ENCODE assay signal across 8 cellular contexts in the genomic region with DNA sequence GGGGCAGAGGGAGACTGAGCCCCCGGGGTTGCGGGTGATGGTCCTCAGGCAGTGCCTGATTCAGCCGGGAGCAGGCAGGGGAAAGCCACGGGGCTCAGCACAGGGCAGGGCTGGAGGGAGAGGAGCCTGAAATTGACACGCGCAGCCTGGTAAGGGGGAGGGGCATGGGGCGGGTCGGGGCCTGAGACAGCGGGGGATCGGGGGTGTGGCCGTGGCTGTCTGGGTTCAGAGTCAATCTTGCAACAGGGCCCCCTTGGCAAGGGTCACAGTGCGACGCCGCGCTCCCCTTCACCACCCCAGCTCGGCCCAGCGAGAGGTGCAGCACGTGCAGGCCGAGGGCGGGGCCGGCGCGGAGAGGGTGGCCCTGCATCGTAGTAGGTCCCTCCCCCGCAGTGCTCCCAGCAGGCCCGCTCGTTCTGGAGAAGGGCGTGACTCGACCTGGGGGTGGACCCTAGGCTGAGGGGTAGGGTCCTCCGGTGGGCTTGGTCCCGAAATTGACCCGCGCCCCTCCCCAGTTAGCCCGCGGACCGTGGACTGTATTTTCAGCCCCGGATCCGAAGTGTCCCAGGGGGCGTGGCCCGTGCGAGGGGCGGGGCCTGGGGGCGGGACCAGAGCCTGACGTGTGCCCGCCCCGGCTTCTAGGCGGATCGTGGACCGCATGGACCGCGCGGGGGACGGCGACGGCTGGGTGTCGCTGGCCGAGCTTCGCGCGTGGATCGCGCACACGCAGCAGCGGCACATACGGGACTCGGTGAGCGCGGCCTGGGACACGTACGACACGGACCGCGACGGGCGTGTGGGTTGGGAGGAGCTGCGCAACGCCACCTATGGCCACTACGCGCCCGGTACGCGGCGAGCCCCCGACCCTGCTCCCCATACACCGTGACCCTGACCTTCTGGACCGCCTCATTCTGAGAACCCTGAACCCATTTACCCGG. TPM values are rescaled to one million over a fixed set of nuclear protein-coding genes. Genes with fewer than 3 reads are reported as not detected.
A peak's percentile ranks its signal among the peaks of the same experiment; 100 is the strongest.
DNase-seq lines count a peak whose midpoint lies in the region; ATAC-seq, FAIRE-seq and TF ChIP-seq lines count a peak whose summit lies in the region.

No MANE protein-coding gene starts in this region.

- DNase-seq in NCI-H526 (lab: John Stamatoyannopoulos, UW), result peak; percentile 37 to 86
- peak; percentile 98 for DNase-seq in activated CD8-positive, alpha-beta memory T cell treated with anti-CD3 and anti-CD28 coated beads for 24 hours
- peak in 1 of 2 experiments; percentile 96 for DNase-seq in H1 (ENCODE audit: low read depth in 1 of 2, low spot score in 2 of 2)
- peak; percentile 70 for DNase-seq in mucosa of gallbladder (ENCODE audit: low spot score)
- peak; percentile 70 to 75 for DNase-seq in stimulated activated CD8-positive, alpha-beta memory T cell treated with anti-CD3 and anti-CD28 coated beads, Interleukin-7, amount 100 ng/mL, for 1 hour (ENCODE audit: low read depth in 2 of 2)

- no peak overlapping the region for H3K56ac ChIP-seq in H1 (replicated peaks; ENCODE audit: insufficient read length, low read depth, low read length)

- H3K18ac ChIP-seq in H1 (ENCODE audit: extremely low read depth, low read length), result no peak overlapping the region

- no peaks in the 10 kb centered on the region for H3K79me2 ChIP-seq in H1 (ENCODE audit: control insufficient read depth in 1 of 2, insufficient read depth in 2 of 2, low read length in 2 of 2)

- TF ChIP-seq RAD21 in H1 (IDR thresholded peaks at IDR 0.05 in 1 of 2, conservative IDR thresholded peaks at IDR 0.05 in 1 of 2; ENCODE audit: low read depth in 2 of 2, low read length in 2 of 2), result no peak

- H2BK120ac ChIP-seq in H1 (replicated peaks; ENCODE audit: low read depth, low read length), result no peak overlapping the region

- peaks cover 0 to 9% (median 1%) of the 10 kb centered on the region in 4 experiments; a peak in 5 of 7 replicates for H3K4me1 ChIP-seq in H1 (replicated peaks in 1 of 4; ENCODE audit: control insufficient read depth in 3 of 4, insufficient read depth in 4 of 4, low read length in 3 of 4)

- peaks cover 8% of the 10 kb centered on the region; the same call in 1 of the 2 replicates for H3K23me2 ChIP-seq in H1 (ENCODE audit: low read depth, low read length)

- no peak for TF ChIP-seq POLR2A in H1 (IDR thresholded peaks at IDR 0.05; ENCODE audit: control extremely low read depth in 1 of 2, low read depth in 2 of 2, low read length in 2 of 2)

- ATAC-seq in HG02678 (IDR thresholded peaks at IDR 0.05; ENCODE audit: unreplicated experiment) (peak; percentile 74), GM18519 (IDR thresholded peaks at IDR 0.05; ENCODE audit: low FRiP score, unreplicated experiment) (no peak)

- no peak for TF ChIP-seq EP300 in H1 (IDR thresholded peaks at IDR 0.05; ENCODE audit: borderline replicate concordance in 1 of 2, low read depth in 2 of 2, low read length in 2 of 2)

- peaks cover 0 to 10% of the 10 kb centered on the region in 2 experiments for H4K20me1 ChIP-seq in H1 (replicated peaks in 1 of 2; ENCODE audit: control insufficient read depth in 1 of 2, insufficient read depth in 2 of 2, low read length in 2 of 2)

- H3K79me1 ChIP-seq in H1 (ENCODE audit: low read depth, low read length), result no peaks in the 10 kb centered on the region

- no peak overlapping the region for H3K14ac ChIP-seq in H1 (ENCODE audit: insufficient read length)

- CTCF ChIA-PET in H1 (lab: Charles Lee; ENCODE audit: partially characterized antibody), result interaction anchor here (0.5 to 6.6 kb wide), 14 partner anchors 9 to 325 kb away, joined by 3 to 54 read pairs (median 4); partner anchors contain the start of gene PRRG2

- 2% methylated on average over 42 of the region's 87 CpGs; no CpG with 5 or more reads in 1 of the 2 experiments for WGBS in H1 (ENCODE audit: extremely low coverage in 1 of 2, insufficient coverage in 1 of 2, insufficient read length in 1 of 2, insufficient replicate concordance in 2 of 2, low coverage in 1 of 2, low lambda C conversion rate in 2 of 2, missing lambda C conversion rate in 1 of 2), 2 experiments

- peak overlapping the region; percentile 63 to 99 for H3K4me2 ChIP-seq in H1 (ENCODE audit: insufficient read depth in 1 of 2, low read depth in 2 of 2, low read length in 2 of 2)

- H3K9me3 ChIP-seq in H1 (ENCODE audit: insufficient read depth in 2 of 2, low read depth in 1 of 2, low read length in 1 of 2), result no peaks in the 10 kb centered on the region

- H2BK5ac ChIP-seq in H1 (ENCODE audit: low read depth, low read length), result no peak overlapping the region

- H4K8ac ChIP-seq in H1 (ENCODE audit: extremely low read depth, insufficient read depth, low read length), result no peak overlapping the region; the same call in 1 of the 2 replicates

- H3K27ac ChIP-seq in H1 (ENCODE audit: low read depth, low read length), result no peak overlapping the region

- peak overlapping the region; percentile 60 to 81 (median 72) for H3K4me3 ChIP-seq in H1 (ENCODE audit: extremely low read depth in 1 of 4, insufficient read depth in 2 of 4, low read depth in 3 of 4, low read length in 4 of 4)

- H4K91ac ChIP-seq in H1 (replicated peaks; ENCODE audit: insufficient read length, low read length), result no peak overlapping the region

- no peaks in the 10 kb centered on the region; a peak in 1 of 7 replicates for H3K27me3 ChIP-seq in H1 (replicated peaks in 1 of 4; ENCODE audit: control insufficient read depth in 3 of 4, extremely low read depth in 1 of 4, insufficient read depth in 3 of 4, low read length in 3 of 4)

- H2AFZ ChIP-seq in H1 (ENCODE audit: low read length), result no peak overlapping the region; the same call in 1 of the 2 replicates

- FAIRE-seq in H1 (lab: Jason Lieb, UNC), result no peak

- peak; percentile 68 for TF ChIP-seq CTCF in GM12872 (IDR thresholded peaks at IDR 0.05; ENCODE audit: insufficient read depth, low read depth, low read length)
- TF ChIP-seq CTCF in H1 (IDR thresholded peaks at IDR 0.05; ENCODE audit: control extremely low read depth in 1 of 3, insufficient read depth in 1 of 3, low read depth in 1 of 3, low read length in 3 of 3), result peak; percentile 22 to 76 (median 53)

- H2BK20ac ChIP-seq in H1 (ENCODE audit: low read length), result no peak overlapping the region

- no peak overlapping the region for H4K5ac ChIP-seq in H1 (ENCODE audit: insufficient read length, low read depth, low read length)

- no peak overlapping the region for H2BK12ac ChIP-seq in H1 (ENCODE audit: low read depth, low read length)

- H3K9ac ChIP-seq in H1 (replicated peaks in 1 of 4; ENCODE audit: extremely low read depth in 1 of 4, low read depth in 3 of 4, low read length in 3 of 4), result peak overlapping the region in 1 of 4 experiments; percentile 20; a peak in 2 of 7 replicates

- H3K4ac ChIP-seq in H1 (replicated peaks; ENCODE audit: insufficient read length, low read depth, low read length), result no peak overlapping the region

- no peak overlapping the region for H3K23ac ChIP-seq in H1 (ENCODE audit: insufficient read length)

- no peaks in the 10 kb centered on the region for H3K36me3 ChIP-seq in H1 (ENCODE audit: control insufficient read depth in 2 of 4, insufficient read depth in 4 of 4, low read length in 3 of 4)

- H2AK5ac ChIP-seq in H1 (ENCODE audit: low read depth, low read length), result no peak overlapping the region

- 0 out of 2 replicates have a peak overlapping the region, but pooled peaks have one; percentile 75 for H2BK15ac ChIP-seq in H1 (ENCODE audit: low read length)

- POLR2A ChIA-PET in H1 (lab: Charles Lee; ENCODE audit: partially characterized antibody), result interaction anchor here (0.6 to 2.9 kb wide), 15 partner anchors 9 to 47 kb away, joined by 3 to 17 read pairs (median 7); partner anchors contain the start of genes NOSIP, PRRG2, RPL13A and RPS11

RNA-seq across cellular contexts. Expression of gene RCN3, which starts 6.0 kb away (rescaled TPM):
- total RNA-seq in H1 (2021; fragmentation: NEBNext Ultra II Directional; extraction: Animal tissue kit (Norgen Biotek cat#: 25700)), result 18.9 and 19.5 TPM in 2 replicates
- polyA plus RNA-seq in H1 (2011; rRNA removed), result 5.8 and 9.4 TPM in 2 replicates
- polyA plus RNA-seq in H1 (2011; cell fraction: cytosol; rRNA removed), result 4.5 TPM
- polyA plus RNA-seq in H1 (2011; cell fraction: nucleus; rRNA removed), result 12.0 TPM
- 7.5 to 13.8 TPM (median 11.7 TPM) in 4 replicates for polyA plus RNA-seq in H1 (2012, experiment 1 of 2)
- polyA plus RNA-seq in H1 (2012, experiment 2 of 2), result 13.0 TPM
- 24.8 TPM for polyA plus RNA-seq in H1 (2013, experiment 1 of 2)
- polyA plus RNA-seq in H1 (2013, experiment 2 of 2), result 27.4 TPM
- polyA minus RNA-seq in H1 (2011; rRNA and poly(A)+ RNA removed), result 0.69 and 0.83 TPM in 2 replicates
- 1.9 TPM for polyA minus RNA-seq in H1 (2011; cell fraction: cytosol; rRNA and poly(A)+ RNA removed)
- 3.3 TPM for polyA minus RNA-seq in H1 (2011; cell fraction: nucleus; rRNA and poly(A)+ RNA removed)
- 42.8 TPM for total RNA-seq in mucosa of gallbladder

RNA-seq across cellular contexts. Expression of gene FCGRT, which starts 21.4 kb away (rescaled TPM):
- total RNA-seq in H1 (2021; fragmentation: NEBNext Ultra II Directional; extraction: Animal tissue kit (Norgen Biotek cat#: 25700)), result 43.4 and 46.5 TPM in 2 replicates
- polyA plus RNA-seq in H1 (2011; rRNA removed), result 41.2 and 66.7 TPM in 2 replicates
- 29.0 TPM for polyA plus RNA-seq in H1 (2011; cell fraction: cytosol; rRNA removed)
- 104 TPM for polyA plus RNA-seq in H1 (2011; cell fraction: nucleus; rRNA removed)
- polyA plus RNA-seq in H1 (2012, experiment 1 of 2), result 31.3 to 51.7 TPM (median 47.2 TPM) in 4 replicates
- polyA plus RNA-seq in H1 (2012, experiment 2 of 2), result 38.5 TPM
- 52.8 TPM for polyA plus RNA-seq in H1 (2013, experiment 1 of 2)
- polyA plus RNA-seq in H1 (2013, experiment 2 of 2), result 53.7 TPM
- polyA minus RNA-seq in H1 (2011; rRNA and poly(A)+ RNA removed), result 12.9 and 13.9 TPM in 2 replicates
- polyA minus RNA-seq in H1 (2011; cell fraction: cytosol; rRNA and poly(A)+ RNA removed), result 15.7 TPM
- 12.3 TPM for polyA minus RNA-seq in H1 (2011; cell fraction: nucleus; rRNA and poly(A)+ RNA removed)
- total RNA-seq in mucosa of gallbladder, result 320 TPM

RNA-seq across cellular contexts. Expression of gene RPS11, which starts 37.6 kb away (rescaled TPM):
- 2,240 and 2,296 TPM in 2 replicates for total RNA-seq in H1 (2021; fragmentation: NEBNext Ultra II Directional; extraction: Animal tissue kit (Norgen Biotek cat#: 25700))
- 4,988 and 6,072 TPM in 2 replicates for polyA plus RNA-seq in H1 (2011; rRNA removed)
- 7,346 TPM for polyA plus RNA-seq in H1 (2011; cell fraction: cytosol; rRNA removed)
- 2,598 TPM for polyA plus RNA-seq in H1 (2011; cell fraction: nucleus; rRNA removed)
- polyA plus RNA-seq in H1 (2012, experiment 1 of 2), result 4,049 to 4,786 TPM (median 4,319 TPM) in 4 replicates
- polyA plus RNA-seq in H1 (2012, experiment 2 of 2), result 6,913 TPM
- polyA plus RNA-seq in H1 (2013, experiment 1 of 2), result 3,607 TPM
- 3,607 TPM for polyA plus RNA-seq in H1 (2013, experiment 2 of 2)
- 1,118 and 1,125 TPM in 2 replicates for polyA minus RNA-seq in H1 (2011; rRNA and poly(A)+ RNA removed)
- 628 TPM for polyA minus RNA-seq in H1 (2011; cell fraction: cytosol; rRNA and poly(A)+ RNA removed)
- polyA minus RNA-seq in H1 (2011; cell fraction: nucleus; rRNA and poly(A)+ RNA removed), result 876 TPM
- total RNA-seq in mucosa of gallbladder, result 1,395 TPM

RNA-seq across cellular contexts. Expression of gene RPL13A, which starts 46.4 kb away (rescaled TPM):
- 3,305 and 3,520 TPM in 2 replicates for total RNA-seq in H1 (2021; fragmentation: NEBNext Ultra II Directional; extraction: Animal tissue kit (Norgen Biotek cat#: 25700))
- 8,501 and 8,868 TPM in 2 replicates for polyA plus RNA-seq in H1 (2011; rRNA removed)
- polyA plus RNA-seq in H1 (2011; cell fraction: cytosol; rRNA removed), result 6,473 TPM
- polyA plus RNA-seq in H1 (2011; cell fraction: nucleus; rRNA removed), result 8,490 TPM
- 3,636 to 6,700 TPM (median 4,913 TPM) in 4 replicates for polyA plus RNA-seq in H1 (2012, experiment 1 of 2)
- 4,417 TPM for polyA plus RNA-seq in H1 (2012, experiment 2 of 2)
- 5,169 TPM for polyA plus RNA-seq in H1 (2013, experiment 1 of 2)
- polyA plus RNA-seq in H1 (2013, experiment 2 of 2), result 4,987 TPM
- 1,061 and 1,192 TPM in 2 replicates for polyA minus RNA-seq in H1 (2011; rRNA and poly(A)+ RNA removed)
- polyA minus RNA-seq in H1 (2011; cell fraction: cytosol; rRNA and poly(A)+ RNA removed), result 1,493 TPM
- polyA minus RNA-seq in H1 (2011; cell fraction: nucleus; rRNA and poly(A)+ RNA removed), result 3,411 TPM
- 2,400 TPM for total RNA-seq in mucosa of gallbladder

RNA-seq across cellular contexts. Expression of gene NOSIP, which starts 46.5 kb away (rescaled TPM):
- total RNA-seq in H1 (2021; fragmentation: NEBNext Ultra II Directional; extraction: Animal tissue kit (Norgen Biotek cat#: 25700)), result 85.1 and 93.8 TPM in 2 replicates
- polyA plus RNA-seq in H1 (2011; rRNA removed), result 192 and 254 TPM in 2 replicates
- polyA plus RNA-seq in H1 (2011; cell fraction: cytosol; rRNA removed), result 176 TPM
- polyA plus RNA-seq in H1 (2011; cell fraction: nucleus; rRNA removed), result 194 TPM
- 110 to 131 TPM (median 125 TPM) in 4 replicates for polyA plus RNA-seq in H1 (2012, experiment 1 of 2)
- polyA plus RNA-seq in H1 (2012, experiment 2 of 2), result 159 TPM
- polyA plus RNA-seq in H1 (2013, experiment 1 of 2), result 52.7 TPM
- 50.1 TPM for polyA plus RNA-seq in H1 (2013, experiment 2 of 2)
- 67.6 and 81.3 TPM in 2 replicates for polyA minus RNA-seq in H1 (2011; rRNA and poly(A)+ RNA removed)
- 69.6 TPM for polyA minus RNA-seq in H1 (2011; cell fraction: cytosol; rRNA and poly(A)+ RNA removed)
- polyA minus RNA-seq in H1 (2011; cell fraction: nucleus; rRNA and poly(A)+ RNA removed), result 59.9 TPM
- total RNA-seq in mucosa of gallbladder, result 56.3 TPM
